In the genomic region with DNA sequence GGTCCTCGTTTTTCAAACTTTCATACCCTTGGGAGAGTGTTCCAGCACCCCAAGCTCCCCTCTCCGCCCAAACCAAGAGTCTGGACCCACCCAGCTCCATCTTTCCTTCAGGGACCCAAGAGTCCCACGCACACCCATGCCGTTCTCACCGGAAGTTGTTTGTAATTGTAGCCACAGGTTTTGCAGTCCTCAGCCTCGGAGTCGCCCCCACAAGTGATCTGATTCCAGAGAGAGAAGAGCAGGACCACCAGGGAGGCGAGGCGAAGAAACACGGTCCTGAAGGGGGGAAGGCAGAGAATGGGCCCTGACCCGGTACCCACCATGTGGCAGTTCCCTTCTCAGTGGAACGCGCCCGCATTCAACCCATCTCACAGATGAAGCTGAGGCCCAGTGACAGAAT, we compare ENCODE assay signal across 8 cellular contexts. TPM values are rescaled to one million over a fixed set of nuclear protein-coding genes. Genes with fewer than 3 reads are reported as not detected.
DNase-seq lines count a peak whose midpoint lies in the region; ATAC-seq and TF ChIP-seq lines count a peak whose summit lies in the region.

No MANE protein-coding gene starts in this region.

- peaks cover 40% of the 10 kb centered on the region for H3K4me1 Mint-ChIP-seq in Caco-2 (ENCODE audit: low read depth, unreplicated experiment)
- H3K4me1 Mint-ChIP-seq in progenitor cell of endocrine pancreas (ENCODE audit: low read depth), result peaks cover 27% of the 10 kb centered on the region

- POLR2A ChIA-PET in Caco-2 (lab: Charles Lee), result no interaction called here
- POLR2A ChIA-PET in PC-3 (lab: Charles Lee; ENCODE audit: unreplicated experiment), result no interaction called here

- H3K79me2 ChIP-seq in PC-3 (ENCODE audit: low read length), result peaks cover 22% of the 10 kb centered on the region

- H3K9me2 ChIP-seq in PC-3 (replicated peaks; ENCODE audit: low read length), result no peaks in the 10 kb centered on the region

- no peaks in the 10 kb centered on the region for H3K27me3 ChIP-seq in Caco-2 (replicated peaks; ENCODE audit: control insufficient read depth, insufficient read depth, low read length)
- H3K27me3 ChIP-seq in PC-3 (ENCODE audit: low read length), result no peaks in the 10 kb centered on the region

- peak overlapping the region; percentile 63 for H2AFZ ChIP-seq in PC-3 (ENCODE audit: low read length)

- intact Hi-C loops in Caco-2 (cut with micrococcal nuclease; ENCODE audit: unreplicated experiment) (loop anchor here (1.0 kb wide), 1 partner anchor 10 kb away; the partner anchor contains the start of gene TMC4), PC-3 (cut with micrococcal nuclease) (loop anchor here (5.0 kb wide), 1 partner anchor 39 kb away; the partner anchor contains the start of gene RPS9)

- DNase-seq in Caco-2 (no peak), PC-3 (no peak), epithelial cell of proximal tubule (ENCODE audit: low read depth) (no peak), progenitor cell of endocrine pancreas (ENCODE audit: low spot score, unreplicated experiment) (no peak), activated gamma-delta T cell (lab: John Stamatoyannopoulos, UW) (no peak), SW480 (ENCODE audit: low spot score) (no peak), NCI-H187 treated with DMSO at 0.1 percent for 48 hours (lab: John Stamatoyannopoulos, UW) (no peak), iPS-NIHi7 (ENCODE audit: extremely low spot score) (no peak)

- H3K4me3 Mint-ChIP-seq in Caco-2 (ENCODE audit: unreplicated experiment) (peak overlapping the region; percentile 79), progenitor cell of endocrine pancreas (ENCODE audit: low read depth) (peak overlapping the region; percentile 22)

- H3K36me3 Mint-ChIP-seq in Caco-2 (ENCODE audit: insufficient read depth, unreplicated experiment) (peaks cover 58% of the 10 kb centered on the region), progenitor cell of endocrine pancreas (ENCODE audit: insufficient read depth) (peaks cover 12% of the 10 kb centered on the region)

- no peaks in the 10 kb centered on the region for H3K9me3 ChIP-seq in Caco-2
- H3K9me3 ChIP-seq in PC-3 (ENCODE audit: low read length), result no peaks in the 10 kb centered on the region

- H3K4me1 ChIP-seq in Caco-2 (peaks cover 20% of the 10 kb centered on the region), PC-3 (ENCODE audit: insufficient read depth, low read length) (peaks cover 38% of the 10 kb centered on the region)

- no peaks in the 10 kb centered on the region for H3K27me3 Mint-ChIP-seq in Caco-2 (ENCODE audit: insufficient read depth, unreplicated experiment)
- peaks cover 12% of the 10 kb centered on the region for H3K27me3 Mint-ChIP-seq in progenitor cell of endocrine pancreas

- ATAC-seq in PC-3, result no peak

- no peaks in the 10 kb centered on the region for H3F3A ChIP-seq in PC-3 (ENCODE audit: low read length, unreplicated experiment)

- H3K4me2 ChIP-seq in PC-3 (ENCODE audit: low read length), result peak overlapping the region; percentile 82

- H4K20me1 ChIP-seq in PC-3 (ENCODE audit: low read length), result no peaks in the 10 kb centered on the region

- H3K4me3 ChIP-seq in Caco-2 (ENCODE audit: low read depth, low read length) (peak overlapping the region; percentile 37), PC-3 (ENCODE audit: low read length) (peak overlapping the region; percentile 71), epithelial cell of proximal tubule (ENCODE audit: low read depth, low read length) (peak overlapping the region; percentile 62)

- no peak overlapping the region for H3K27ac ChIP-seq in PC-3 (ENCODE audit: low read length)

- H3K36me3 ChIP-seq in Caco-2 (ENCODE audit: control insufficient read depth, insufficient read depth, low read length) (no peaks in the 10 kb centered on the region), PC-3 (ENCODE audit: low read depth, low read length) (no peaks in the 10 kb centered on the region)

- H3K27ac Mint-ChIP-seq in Caco-2 (ENCODE audit: unreplicated experiment), result peak overlapping the region; percentile 87
- peak overlapping the region; percentile 81 for H3K27ac Mint-ChIP-seq in progenitor cell of endocrine pancreas

- TF ChIP-seq CTCF in Caco-2 (IDR thresholded peaks at IDR 0.05; ENCODE audit: insufficient read depth in 1 of 2, low read depth in 1 of 2, low read length in 1 of 2, severe bottlenecking in 1 of 2, unreplicated experiment in 1 of 2) (no peak), PC-3 (conservative IDR thresholded peaks at IDR 0.05; ENCODE audit: low read depth, low read length) (no peak), epithelial cell of proximal tubule (conservative IDR thresholded peaks at IDR 0.05; ENCODE audit: low read depth, low read length) (no peak), progenitor cell of endocrine pancreas (IDR thresholded peaks at IDR 0.05; ENCODE audit: unreplicated experiment) (no peak)

- H3K9me3 Mint-ChIP-seq in Caco-2 (ENCODE audit: unreplicated experiment) (peaks cover 12% of the 10 kb centered on the region), progenitor cell of endocrine pancreas (ENCODE audit: low read depth) (no peaks in the 10 kb centered on the region)

- no peak overlapping the region for H3K9ac ChIP-seq in PC-3 (ENCODE audit: low read length)

- CTCF ChIA-PET in Caco-2 (lab: Charles Lee), result interaction anchor here (0.6 to 1.8 kb wide), 4 partner anchors 20 to 33 kb away, joined by 3 to 7 read pairs (median 4); partner anchors contain the start of gene MBOAT7
- CTCF ChIA-PET in PC-3 (lab: Charles Lee), result no interaction called here

- BruUV-seq in Caco-2 (replicated peaks; lab: Mats Ljungman, UMichigan) (no TSS peak), PC-3 (replicated peaks; lab: Mats Ljungman, UMichigan) (no TSS peak)

RNA-seq across cellular contexts. Expression of gene LENG1, which starts 3.4 kb away (rescaled TPM):
- total RNA-seq in Caco-2 (2022), result 6.6 and 6.9 TPM in 2 replicates
- 13.6 and 18.8 TPM in 2 replicates for total RNA-seq in PC-3 (2014; rRNA removed)
- 6.7 and 11.5 TPM in 2 replicates for total RNA-seq in epithelial cell of proximal tubule
- total RNA-seq in progenitor cell of endocrine pancreas, result 6.8 and 7.2 TPM in 2 replicates

RNA-seq across cellular contexts. Expression of gene TMC4, which starts 10.1 kb away (rescaled TPM):
- total RNA-seq in Caco-2 (2022) (38.9 and 45.9 TPM in 2 replicates), PC-3 (2014; rRNA removed) (11.2 and 13.4 TPM in 2 replicates), epithelial cell of proximal tubule (3.7 and 9.5 TPM in 2 replicates), progenitor cell of endocrine pancreas (119 and 125 TPM in 2 replicates)

RNA-seq across cellular contexts. Expression of gene CNOT3, which starts 25.3 kb away (rescaled TPM):
- total RNA-seq in Caco-2 (2022) (77.7 and 82.1 TPM in 2 replicates), PC-3 (2014; rRNA removed) (41.1 and 60.2 TPM in 2 replicates), epithelial cell of proximal tubule (17.7 and 20.5 TPM in 2 replicates), progenitor cell of endocrine pancreas (75.4 and 77.3 TPM in 2 replicates)

RNA-seq across cellular contexts. Expression of gene MBOAT7, which starts 26.5 kb away (rescaled TPM):
- total RNA-seq in Caco-2 (2022) (137 and 149 TPM in 2 replicates), PC-3 (2014; rRNA removed) (231 and 261 TPM in 2 replicates), epithelial cell of proximal tubule (109 and 218 TPM in 2 replicates), progenitor cell of endocrine pancreas (91.5 and 99.1 TPM in 2 replicates)

RNA-seq across cellular contexts. Expression of gene TSEN34, which starts 28.2 kb away (rescaled TPM):
- 42.6 TPM in 2 replicates for total RNA-seq in Caco-2 (2022)
- 122 and 173 TPM in 2 replicates for total RNA-seq in PC-3 (2014; rRNA removed)
- total RNA-seq in epithelial cell of proximal tubule, result 154 and 174 TPM in 2 replicates
- total RNA-seq in progenitor cell of endocrine pancreas, result 38.6 and 39.7 TPM in 2 replicates
